ENCODE assay signal across 9 cellular contexts in the genomic region with DNA sequence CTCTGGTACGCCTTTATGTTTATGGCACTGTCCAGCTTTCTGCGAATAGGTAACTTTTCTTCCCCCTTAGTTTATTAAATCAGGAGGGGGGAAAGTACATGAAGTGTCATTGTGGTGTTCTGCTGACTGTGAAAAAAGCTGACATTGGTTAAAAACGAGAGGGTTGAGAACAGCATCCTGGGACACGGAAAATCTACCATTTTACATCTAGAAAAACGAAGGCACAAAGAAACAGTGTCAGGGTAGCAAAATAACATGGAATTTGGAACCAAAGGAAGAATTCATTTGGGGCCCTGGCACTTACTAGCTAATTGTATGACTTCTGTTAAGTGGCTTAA. TPM values are rescaled to one million over a fixed set of nuclear protein-coding genes. Genes with fewer than 3 reads are reported as not detected.
DNase-seq lines count a peak whose midpoint lies in the region; ATAC-seq and TF ChIP-seq lines count a peak whose summit lies in the region.
"Had no signal": no experiment of that assay in that cellular context is flagged by ENCODE, and none has a peak within 500 bp of the region (broad histone marks: within the 10 kb centered on the region; RNA-seq: fewer than 3 reads in every experiment).

No MANE protein-coding gene starts in this region.

- TF ChIP-seq CTCF in fibroblast of pulmonary artery (IDR thresholded peaks at IDR 0.05; ENCODE audit: low read length, missing control alignments) = no peak

- peak overlapping the region; percentile 84 for H3K27ac ChIP-seq in SK-N-MC

- H3K4me3 ChIP-seq in SK-N-MC (peak overlapping the region; percentile 85), fibroblast of pulmonary artery (replicated peaks; ENCODE audit: low read depth, low read length) (peak overlapping the region; percentile 42), skeletal muscle cell (ENCODE audit: low read depth, low read length) (peak overlapping the region; percentile 64)

- no peaks in the 10 kb centered on the region for H3K9me3 ChIP-seq in SK-N-MC (ENCODE audit: low read depth, low read length)
- H3K9me3 ChIP-seq: thyroid gland had no signal

- H3K36me3 ChIP-seq in SK-N-MC (ENCODE audit: insufficient read depth, low read length) = no peaks in the 10 kb centered on the region
- H3K36me3 ChIP-seq: thyroid gland had no signal

- DNase-seq in SK-N-MC (ENCODE audit: low read depth, low spot score) = no peak
- DNase-seq in fibroblast of pulmonary artery (ENCODE audit: low read depth) = no peak
- no peak for DNase-seq in skeletal muscle cell (ENCODE audit: low read depth)
- DNase-seq in DMS114 treated with DMSO at 0.1 percent for 48 hours (lab: John Stamatoyannopoulos, UW; ENCODE audit: unreplicated experiment) = no peak
- DNase-seq in 8988T = no peak
- DNase-seq in left lobe of liver (ENCODE audit: low spot score) = no peak
- DNase-seq in NCI-H187 treated with DMSO at 0.1 percent for 48 hours (lab: John Stamatoyannopoulos, UW) = no peak

- peak overlapping the region; percentile 66 for H3K9ac ChIP-seq in SK-N-MC (ENCODE audit: insufficient read length)

- peak; percentile 5 for ATAC-seq in GM19351 (IDR thresholded peaks at IDR 0.05; ENCODE audit: unreplicated experiment)
- ATAC-seq in left lobe of liver = no peak

RNA-seq across cellular contexts. Expression of a gene that starts 1.2 kb away (rescaled TPM):
- 7.4 TPM for total RNA-seq in left lobe of liver
